Comparison of ENCODE assay signal across 9 cellular contexts in the genomic region with DNA sequence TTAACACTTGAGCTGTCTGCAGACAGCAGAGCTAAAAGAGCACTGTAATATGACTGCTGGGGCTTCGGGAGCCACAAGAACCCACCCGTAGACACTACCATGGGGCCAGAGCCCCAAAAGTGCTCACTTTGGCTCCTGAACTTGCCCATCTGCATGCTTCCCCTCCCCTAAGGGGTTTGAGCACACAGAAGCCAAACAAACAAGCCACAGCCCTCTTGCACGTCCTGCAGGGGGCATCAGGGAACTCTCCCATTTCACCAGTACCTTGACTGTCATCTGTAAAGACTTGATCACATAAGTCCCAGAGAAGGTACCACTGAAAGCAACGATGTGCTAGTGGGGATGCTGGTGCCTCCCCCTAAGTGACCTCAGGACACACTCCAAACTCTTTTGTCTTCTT.
DNase-seq lines count a peak whose midpoint lies in the region; ATAC-seq and TF ChIP-seq lines count a peak whose summit lies in the region.
"Had no signal": no experiment of that assay in that cellular context is flagged by ENCODE, and none has a peak within 500 bp of the region (broad histone marks: within the 10 kb centered on the region; RNA-seq: fewer than 3 reads in every experiment).

No MANE protein-coding gene starts in this region.

- DNase-seq in activated naive CD4-positive, alpha-beta T cell treated with anti-CD3 and anti-CD28 coated beads for 36 hours = peak; percentile 6
- DNase-seq in activated naive CD4-positive, alpha-beta T cell treated with anti-CD3 and anti-CD28 coated beads, Interleukin-2, amount 50 U/mL, for 72 hours (ENCODE audit: low spot score in 2 of 2) = no peak
- DNase-seq in NCI-H1694 (lab: John Stamatoyannopoulos, UW) (peak; percentile 24), endodermal cell (peak; percentile 86)
- no peak for DNase-seq in stimulated activated naive B cell treated with anti-CD40 and anti-IgM and Interleukin-4, amounts not matched to agents 10 μg/mL and 1 μg/mL and 100 μg/mL, for 72 hours
- DNase-seq: left ventricle myocardium superior had no signal

- intact Hi-C loops in activated naive CD4-positive, alpha-beta T cell treated with anti-CD3 and anti-CD28 coated beads for 36 hours (cut with micrococcal nuclease) = no loop called here

- no peak overlapping the region for H3K27ac ChIP-seq in endodermal cell (ENCODE audit: low read depth, low read length)

- no peaks in the 10 kb centered on the region for H3K27me3 ChIP-seq in endodermal cell (ENCODE audit: control insufficient read depth, insufficient read depth, low read length, poor library complexity, severe bottlenecking)

- H3K4me1 Mint-ChIP-seq in activated naive CD4-positive, alpha-beta T cell treated with anti-CD3 and anti-CD28 coated beads for 36 hours (ENCODE audit: low read depth) = no peaks in the 10 kb centered on the region
- no peaks in the 10 kb centered on the region for H3K4me1 Mint-ChIP-seq in endodermal cell
- H3K4me1 Mint-ChIP-seq in stimulated activated naive B cell treated with anti-CD40 and anti-IgM and Interleukin-4, amounts not matched to agents 10 μg/mL and 1 μg/mL and 100 μg/mL, for 72 hours = no peaks in the 10 kb centered on the region

- H3K9me3 ChIP-seq in endodermal cell (ENCODE audit: control insufficient read depth, low read length) = no peaks in the 10 kb centered on the region

- 51 to 60% methylated on average over 3 to 4 of the region's 4 CpGs for WGBS in endodermal cell (ENCODE audit: insufficient coverage in 1 of 2, insufficient read length in 1 of 2), 2 experiments

- H3K27me3 Mint-ChIP-seq in activated naive CD4-positive, alpha-beta T cell treated with anti-CD3 and anti-CD28 coated beads for 36 hours (ENCODE audit: low read depth) = no peaks in the 10 kb centered on the region
- no peaks in the 10 kb centered on the region for H3K27me3 Mint-ChIP-seq in endodermal cell (ENCODE audit: insufficient read depth)
- peaks cover 0 to 5% of the 10 kb centered on the region in 2 donors for H3K27me3 Mint-ChIP-seq in stimulated activated naive B cell treated with anti-CD40 and anti-IgM and Interleukin-4, amounts not matched to agents 10 μg/mL and 1 μg/mL and 100 μg/mL, for 72 hours

- no peak for ATAC-seq in activated naive CD4-positive, alpha-beta T cell treated with anti-CD3 and anti-CD28 coated beads, Interleukin-2, amount 50 U/mL, for 72 hours
- ATAC-seq in stimulated activated naive B cell treated with anti-CD40 and anti-IgM and Interleukin-4, amounts not matched to agents 10 μg/mL and 1 μg/mL and 100 μg/mL, for 72 hours (replicated peaks) = peak; percentile 48 to 63
- ATAC-seq in GM21423 (IDR thresholded peaks at IDR 0.05; ENCODE audit: unreplicated experiment) (no peak), HG03442 (IDR thresholded peaks at IDR 0.05; ENCODE audit: unreplicated experiment) (no peak), HG03196 (IDR thresholded peaks at IDR 0.05; ENCODE audit: unreplicated experiment) (no peak)
- ATAC-seq: left ventricle myocardium superior had no signal

- no peaks in the 10 kb centered on the region for H3K9me3 Mint-ChIP-seq in activated naive CD4-positive, alpha-beta T cell treated with anti-CD3 and anti-CD28 coated beads for 36 hours
- peaks cover 4 to 5% of the 10 kb centered on the region in 2 donors for H3K9me3 Mint-ChIP-seq in activated naive CD4-positive, alpha-beta T cell treated with anti-CD3 and anti-CD28 coated beads, Interleukin-2, amount 50 U/mL, for 72 hours
- no peaks in the 10 kb centered on the region for H3K9me3 Mint-ChIP-seq in endodermal cell
- H3K9me3 Mint-ChIP-seq in stimulated activated naive B cell treated with anti-CD40 and anti-IgM and Interleukin-4, amounts not matched to agents 10 μg/mL and 1 μg/mL and 100 μg/mL, for 72 hours = peaks cover 0 to 4% of the 10 kb centered on the region in 2 donors

- no peak overlapping the region for H3K27ac Mint-ChIP-seq in activated naive CD4-positive, alpha-beta T cell treated with anti-CD3 and anti-CD28 coated beads for 36 hours
- no peak overlapping the region for H3K27ac Mint-ChIP-seq in activated naive CD4-positive, alpha-beta T cell treated with anti-CD3 and anti-CD28 coated beads, Interleukin-2, amount 50 U/mL, for 72 hours
- no peak overlapping the region for H3K27ac Mint-ChIP-seq in endodermal cell
- H3K27ac Mint-ChIP-seq in stimulated activated naive B cell treated with anti-CD40 and anti-IgM and Interleukin-4, amounts not matched to agents 10 μg/mL and 1 μg/mL and 100 μg/mL, for 72 hours = no peak overlapping the region

- CTCF ChIA-PET in activated naive CD4-positive, alpha-beta T cell treated with anti-CD3 and anti-CD28 coated beads for 36 hours (lab: Charles Lee) = no interaction called here

- no peak overlapping the region for H3K4me3 ChIP-seq in endodermal cell (ENCODE audit: low read length)

- no peaks in the 10 kb centered on the region for H3K36me3 Mint-ChIP-seq in activated naive CD4-positive, alpha-beta T cell treated with anti-CD3 and anti-CD28 coated beads for 36 hours (ENCODE audit: low read depth)
- H3K36me3 Mint-ChIP-seq in activated naive CD4-positive, alpha-beta T cell treated with anti-CD3 and anti-CD28 coated beads, Interleukin-2, amount 50 U/mL, for 72 hours = no peaks in the 10 kb centered on the region
- H3K36me3 Mint-ChIP-seq in endodermal cell (ENCODE audit: low read depth) = no peaks in the 10 kb centered on the region
- no peaks in the 10 kb centered on the region for H3K36me3 Mint-ChIP-seq in stimulated activated naive B cell treated with anti-CD40 and anti-IgM and Interleukin-4, amounts not matched to agents 10 μg/mL and 1 μg/mL and 100 μg/mL, for 72 hours

- no peak overlapping the region for H3K4me3 Mint-ChIP-seq in activated naive CD4-positive, alpha-beta T cell treated with anti-CD3 and anti-CD28 coated beads for 36 hours
- no peak overlapping the region for H3K4me3 Mint-ChIP-seq in endodermal cell
- H3K4me3 Mint-ChIP-seq in stimulated activated naive B cell treated with anti-CD40 and anti-IgM and Interleukin-4, amounts not matched to agents 10 μg/mL and 1 μg/mL and 100 μg/mL, for 72 hours = no peak overlapping the region

- H3K4me1 ChIP-seq in endodermal cell (ENCODE audit: control insufficient read depth, insufficient read depth, low read length) = no peaks in the 10 kb centered on the region

- no peaks in the 10 kb centered on the region for H3K36me3 ChIP-seq in endodermal cell (ENCODE audit: control insufficient read depth, insufficient read depth, low read length)

- no peak overlapping the region for H3K9ac ChIP-seq in endodermal cell (ENCODE audit: extremely low read depth, low read length, poor library complexity, severe bottlenecking)

- TF ChIP-seq CTCF in endodermal cell (conservative IDR thresholded peaks at IDR 0.05) = peak; percentile 86

Comparison
In these comparisons a context has a peak if more than half of its experiments do, and no peak if none do; other contexts are left out.
1. DNase-seq: peak in activated naive CD4-positive, alpha-beta T cell treated with anti-CD3 and anti-CD28 coated beads for 36 hours (single experiment), NCI-H1694 (single experiment) and endodermal cell (single experiment); none in activated naive CD4-positive, alpha-beta T cell treated with anti-CD3 and anti-CD28 coated beads, Interleukin-2, amount 50 U/mL, for 72 hours (0 of 2) and stimulated activated naive B cell treated with anti-CD40 and anti-IgM and Interleukin-4, amounts not matched to agents 10 μg/mL and 1 μg/mL and 100 μg/mL, for 72 hours (single experiment).
2. ATAC-seq: peak in stimulated activated naive B cell treated with anti-CD40 and anti-IgM and Interleukin-4, amounts not matched to agents 10 μg/mL and 1 μg/mL and 100 μg/mL, for 72 hours (2 of 2); none in activated naive CD4-positive, alpha-beta T cell treated with anti-CD3 and anti-CD28 coated beads, Interleukin-2, amount 50 U/mL, for 72 hours (0 of 2), GM21423 (single experiment), HG03442 (single experiment) and HG03196 (single experiment).